ENCODE assay signal across 26 cellular contexts in genomic region chr11:526192-526591, GRCh38. TPM values are rescaled to one million over a fixed set of nuclear protein-coding genes. Genes with fewer than 3 reads are reported as not detected.
"Had no signal": no experiment of that assay in that cellular context is flagged by ENCODE, and none has a peak within 500 bp of the region (broad histone marks: within the 10 kb centered on the region; RNA-seq: fewer than 3 reads in every experiment).

No MANE protein-coding gene starts in this region.

- H3K27ac ChIP-seq: colonic mucosa, tibial artery had no signal

- H3K4me3 Mint-ChIP-seq: activated CD4-positive, alpha-beta memory T cell treated with anti-CD3 and anti-CD28 coated beads, Interleukin-2, amount 10 ng/mL, durations not matched to agents 7 days and 5 days; activated T-helper 17 cell treated with anti-CD3 and anti-CD28 coated beads, Interleukin-2, amount 50 U/mL, for 72 hours; brain; central memory CD8-positive, alpha-beta T cell; endodermal cell; mesothelial cell of epicardium; nephron had no signal

- H3K9me3 Mint-ChIP-seq: activated CD4-positive, alpha-beta memory T cell treated with anti-CD3 and anti-CD28 coated beads, Interleukin-2, amount 10 ng/mL, durations not matched to agents 7 days and 5 days; activated T-helper 17 cell treated with anti-CD3 and anti-CD28 coated beads, Interleukin-2, amount 50 U/mL, for 72 hours; central memory CD8-positive, alpha-beta T cell; nephron had no signal

- H3K27me3 Mint-ChIP-seq: activated CD4-positive, alpha-beta memory T cell treated with anti-CD3 and anti-CD28 coated beads, Interleukin-2, amount 10 ng/mL, durations not matched to agents 7 days and 5 days; activated T-helper 17 cell treated with anti-CD3 and anti-CD28 coated beads, Interleukin-2, amount 50 U/mL, for 72 hours; central memory CD8-positive, alpha-beta T cell had no signal

- H3K4me3 ChIP-seq: colonic mucosa, lung, tibial artery had no signal

- ATAC-seq: activated T-helper 17 cell treated with anti-CD3 and anti-CD28 coated beads, Interleukin-2, amount 50 U/mL, for 72 hours had no signal

- H3K36me3 ChIP-seq: colonic mucosa had no signal

- H3K27ac Mint-ChIP-seq: activated CD4-positive, alpha-beta memory T cell treated with anti-CD3 and anti-CD28 coated beads, Interleukin-2, amount 10 ng/mL, durations not matched to agents 7 days and 5 days; activated T-helper 17 cell treated with anti-CD3 and anti-CD28 coated beads, Interleukin-2, amount 50 U/mL, for 72 hours; brain; endodermal cell; mesothelial cell of epicardium; nephron had no signal

- H3K4me1 ChIP-seq: colonic mucosa had no signal

- DNase-seq: activated CD4-positive, alpha-beta memory T cell treated with anti-CD3 and anti-CD28 coated beads, Interleukin-2, amount 10 ng/mL, durations not matched to agents 7 days and 5 days; activated CD4-positive, alpha-beta T cell treated with anti-CD3 and anti-CD28 coated beads for 48 hours; activated CD4-positive, CD25-positive, alpha-beta regulatory T cell; activated naive CD4-positive, alpha-beta T cell; activated T-cell treated with anti-CD3 and anti-CD28 coated beads, Interleukin-2, amount 50 U/mL, for 1 hour; anterior cingulate cortex; colonic mucosa; endodermal cell; erythroblast; head of caudate nucleus; nucleus accumbens; retina; stimulated activated CD4-positive, alpha-beta T cell treated with anti-CD3 and anti-CD28 coated beads, Interleukin-12 subunit alpha, Interleukin-12 subunit beta, amount 100 ng/mL, for 4 hours; stimulated activated CD4-positive, alpha-beta T cell treated with anti-CD3 and anti-CD28 coated beads, Interleukin-1b, Interleukin-23, amount 100 ng/mL, for 48 hours; stimulated activated CD8-positive, alpha-beta memory T cell treated with anti-CD3 and anti-CD28 coated beads, Interleukin-4, amount 100 ng/mL, for 48 hours; stimulated activated naive CD4-positive, alpha-beta T cell; T-helper 1 cell; T-helper 9 cell; tibial artery had no signal

- H3K27me3 ChIP-seq: colonic mucosa, tibial artery had no signal

- H3K4me1 Mint-ChIP-seq: activated CD4-positive, alpha-beta memory T cell treated with anti-CD3 and anti-CD28 coated beads, Interleukin-2, amount 10 ng/mL, durations not matched to agents 7 days and 5 days; activated T-helper 17 cell treated with anti-CD3 and anti-CD28 coated beads, Interleukin-2, amount 50 U/mL, for 72 hours; brain; central memory CD8-positive, alpha-beta T cell; endodermal cell; mesothelial cell of epicardium; nephron had no signal

- H3K9me3 ChIP-seq: colonic mucosa, tibial artery had no signal

RNA-seq across cellular contexts. Expression of gene LMNTD2, which starts 34.3 kb away (rescaled TPM):
- total RNA-seq: frontal cortex had no signal
